Comparison of ENCODE assay signal across 28 cellular contexts in the genomic region with DNA sequence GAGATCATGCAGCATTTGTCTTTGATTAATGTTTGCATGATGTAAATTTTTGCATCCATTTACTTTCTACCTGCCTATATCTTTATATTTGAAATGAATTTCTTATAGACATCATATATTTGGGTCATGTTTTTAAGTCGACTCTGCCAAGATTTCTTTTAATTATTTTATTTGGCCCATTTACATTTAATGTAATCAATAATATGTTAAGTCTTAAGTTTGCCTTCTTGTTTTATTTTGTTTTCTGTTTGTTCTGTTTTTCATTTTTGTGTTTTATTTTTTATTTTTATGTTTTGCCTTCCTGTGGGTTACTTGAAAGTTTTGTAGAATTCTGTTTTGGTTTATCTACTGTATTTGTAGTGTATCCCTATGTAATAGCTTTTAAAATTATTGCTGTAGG. TPM values are rescaled to one million over a fixed set of nuclear protein-coding genes. Genes with fewer than 3 reads are reported as not detected.
"Had no signal": no experiment of that assay in that cellular context is flagged by ENCODE, and none has a peak within 500 bp of the region (broad histone marks: within the 10 kb centered on the region; RNA-seq: fewer than 3 reads in every experiment).

No MANE protein-coding gene starts in this region.

- DNase-seq: left colon; left lung; lower lobe of right lung; mammary epithelial cell; mesenchymal stem cell; naive thymus-derived CD8-positive, alpha-beta T cell; nucleus accumbens; psoas muscle; right lobe of liver; stimulated activated CD4-positive, alpha-beta T cell treated with anti-CD3 and anti-CD28 coated beads, Interleukin-12 subunit alpha, Interleukin-12 subunit beta, amount 100 ng/mL, for 4 hours; stimulated activated CD4-positive, alpha-beta T cell treated with anti-CD3 and anti-CD28 coated beads, Interleukin-15, amount 100 ng/mL, for 24 hours; stimulated activated CD4-positive, alpha-beta T cell treated with anti-CD3 and anti-CD28 coated beads, Interleukin-2, amount 100 ng/mL, for 24 hours; stimulated activated CD4-positive, alpha-beta T cell treated with anti-CD3 and anti-CD28 coated beads, Interleukin-4, amount 100 ng/mL, for 1 hour; stimulated activated naive B cell treated with anti-CD40 and anti-IgM and Interleukin-4, amounts not matched to agents 10 μg/mL and 1 μg/mL and 100 μg/mL, for 72 hours; stimulated activated naive CD8-positive, alpha-beta T cell treated with anti-CD3 and anti-CD28 coated beads, Interleukin-15, Interleukin-2, amounts not matched to agents 100 U/mL and 50 U/mL, for 24 hours; stomach; testis; thyroid gland; transverse colon; upper lobe of left lung had no signal

- H3K4me1 ChIP-seq: left lung, lower lobe of right lung, parathyroid adenoma, psoas muscle, right lobe of liver, stomach, testis, thyroid gland, transverse colon, upper lobe of left lung, vagina had no signal

- H3K27me3 ChIP-seq: hepatocyte, left lung, right lobe of liver, stomach, testis, thyroid gland, upper lobe of left lung, vagina had no signal

- H3K9me3 ChIP-seq: right lobe of liver, testis, thyroid gland, vagina had no signal

- H3K36me3 ChIP-seq: left lung, lower lobe of right lung, right lobe of liver, stomach, thyroid gland, transverse colon, upper lobe of left lung, vagina had no signal

- H3K27ac ChIP-seq: hepatocyte, left lung, lower lobe of right lung, parathyroid adenoma, psoas muscle, right lobe of liver, stomach, testis, thyroid gland, transverse colon, upper lobe of left lung, vagina had no signal

- H3K4me3 ChIP-seq: hepatocyte, left lung, lower lobe of right lung, psoas muscle, right lobe of liver, stomach, testis, thyroid gland, transverse colon, upper lobe of left lung, vagina had no signal

- ATAC-seq: left colon; left lung; lower lobe of right lung; naive thymus-derived CD8-positive, alpha-beta T cell; psoas muscle; right lobe of liver; stimulated activated naive B cell treated with anti-CD40 and anti-IgM and Interleukin-4, amounts not matched to agents 10 μg/mL and 1 μg/mL and 100 μg/mL, for 72 hours; stimulated activated naive CD8-positive, alpha-beta T cell treated with anti-CD3 and anti-CD28 coated beads, Interleukin-15, Interleukin-2, amounts not matched to agents 100 U/mL and 50 U/mL, for 24 hours had no signal

- FAIRE-seq: keratinocyte had no signal

RNA-seq across cellular contexts. Expression of a gene that starts 33.2 kb away (rescaled TPM):
- total RNA-seq: left lung; lower lobe of right lung; mammary epithelial cell; naive thymus-derived CD8-positive, alpha-beta T cell; neural crest cell; osteoblast; skeletal muscle tissue; thyroid gland; urinary bladder had no signal
- polyA plus RNA-seq: mammary epithelial cell; naive thymus-derived CD8-positive, alpha-beta T cell; urinary bladder had no signal
